Comparison of ENCODE assay signal across 8 cellular contexts in genomic region chr3:14947105-14947885, GRCh38. TPM values are rescaled to one million over a fixed set of nuclear protein-coding genes. Genes with fewer than 3 reads are reported as not detected.
DNase-seq lines count a peak whose midpoint lies in the region; ATAC-seq and TF ChIP-seq lines count a peak whose summit lies in the region.

Gene NR2C2 (plus strand): TSS chr3:14947583. CDS start chr3:15003915, 56,332 bp downstream.

- intact Hi-C loops in esophagus muscularis mucosa (cut with DNase I) = loop anchor here (10.0 kb wide), 1 partner anchor 108 kb away; no protein-coding TSS in a partner anchor

- no peaks in the 10 kb centered on the region for H3K27me3 ChIP-seq in Peyer's patch
- no peaks in the 10 kb centered on the region for H3K27me3 ChIP-seq in esophagus muscularis mucosa

- peak; percentile 50 for ATAC-seq in GM21515 (IDR thresholded peaks at IDR 0.05; ENCODE audit: unreplicated experiment)
- ATAC-seq in activated T-cell treated with anti-CD3 and anti-CD28 coated beads, Interleukin-2, amount 50 U/mL, for 4 hours = peak; percentile 79 to 80

- peak within 1 kb of the TSS; percentile 99 for H3K4me3 Mint-ChIP-seq in activated T-cell treated with anti-CD3 and anti-CD28 coated beads, Interleukin-2, amount 50 U/mL, for 4 hours

- DNase-seq in D341Med (ENCODE audit: low spot score) (peak; percentile 97), HuH-7.5 (ENCODE audit: low spot score) (peak; percentile 93), Peyer's patch (peak; percentile 88 to 95 (median 93)), esophagus muscularis mucosa (ENCODE audit: extremely low spot score) (peak; percentile 94), myocyte (ENCODE audit: low read depth) (peak; percentile 83)
- DNase-seq in activated T-cell treated with anti-CD3 and anti-CD28 coated beads, Interleukin-2, amount 50 U/mL, for 4 hours = peak; percentile 86
- DNase-seq in stimulated activated CD8-positive, alpha-beta memory T cell treated with anti-CD3 and anti-CD28 coated beads, Interleukin-7, amount 100 ng/mL, for 4 hours (ENCODE audit: low read depth in 2 of 2) = peak; percentile 65 to 85

- peaks cover 43% of the 10 kb centered on the region for H3K4me1 Mint-ChIP-seq in activated T-cell treated with anti-CD3 and anti-CD28 coated beads, Interleukin-2, amount 50 U/mL, for 4 hours (ENCODE audit: low read depth)

- TF ChIP-seq CTCF in Peyer's patch (IDR thresholded peaks at IDR 0.05) (peak in 1 of 6 experiments; percentile 8), esophagus muscularis mucosa (IDR thresholded peaks at IDR 0.05) (no peak)

- H3K9me3 Mint-ChIP-seq in activated T-cell treated with anti-CD3 and anti-CD28 coated beads, Interleukin-2, amount 50 U/mL, for 4 hours = no peaks in the 10 kb centered on the region

- H3K9me3 ChIP-seq in Peyer's patch = no peaks in the 10 kb centered on the region
- H3K9me3 ChIP-seq in esophagus muscularis mucosa = no peaks in the 10 kb centered on the region

- H3K4me1 ChIP-seq in Peyer's patch (peaks cover 0 to 46% (median 8%) of the 10 kb centered on the region in 4 donors), esophagus muscularis mucosa (peaks cover 30 to 69% (median 63%) of the 10 kb centered on the region in 4 donors)

- H3K36me3 ChIP-seq in Peyer's patch (peaks cover 0 to 20% (median 0%) of the 10 kb centered on the region in 3 donors), esophagus muscularis mucosa (peaks cover 9 to 32% (median 18%) of the 10 kb centered on the region in 4 donors)

- 0% methylated on average over 7 of the region's 108 CpGs for WGBS in esophagus muscularis mucosa

- peak within 1 kb of the TSS; percentile 98 to 100 (median 99) for H3K27ac ChIP-seq in Peyer's patch
- peak within 1 kb of the TSS; percentile 99 to 100 (median 99) for H3K27ac ChIP-seq in esophagus muscularis mucosa (replicated peaks in 1 of 4)

- H3K4me3 ChIP-seq in Peyer's patch (peak within 1 kb of the TSS; percentile 81 to 100 (median 92)), esophagus muscularis mucosa (peak within 1 kb of the TSS; percentile 82 to 99 (median 92))

- TF ChIP-seq POLR2A in Peyer's patch (IDR thresholded peaks at IDR 0.05) = peak; percentile 82 to 97
- peak; percentile 66 for TF ChIP-seq POLR2A in esophagus muscularis mucosa (IDR thresholded peaks at IDR 0.05; ENCODE audit: low read depth)

- no peaks in the 10 kb centered on the region for H3K27me3 Mint-ChIP-seq in activated T-cell treated with anti-CD3 and anti-CD28 coated beads, Interleukin-2, amount 50 U/mL, for 4 hours (ENCODE audit: low read depth)

- H3K36me3 Mint-ChIP-seq in activated T-cell treated with anti-CD3 and anti-CD28 coated beads, Interleukin-2, amount 50 U/mL, for 4 hours (ENCODE audit: insufficient read depth) = peaks cover 16% of the 10 kb centered on the region

- TF ChIP-seq EP300 in esophagus muscularis mucosa (IDR thresholded peaks at IDR 0.05) = no peak

RNA-seq across cellular contexts. Expression of gene NR2C2, which starts in this region (rescaled TPM):
- total RNA-seq in Peyer's patch (10 to 100 TPM; 55.6 to 84.3 (median 69.1) TPM), esophagus muscularis mucosa (10 to 100 TPM; 36.4 to 43.9 (median 40.8) TPM), myocyte (25.5 and 36.1 TPM in 2 replicates)
- 10 to 100 TPM; 36.5 to 39.0 (median 38.8) TPM for total RNA-seq in activated T-cell treated with anti-CD3 and anti-CD28 coated beads, Interleukin-2, amount 50 U/mL, for 4 hours
- polyA plus RNA-seq in myocyte (2012) = 21.6 TPM

Comparison
In these comparisons a context has a peak if more than half of its experiments do, and no peak if none do; other contexts are left out.
1. Peak in every context shown above with its lines: DNase-seq, ATAC-seq, H3K4me3 ChIP-seq and H3K27ac ChIP-seq.